Comparison of ENCODE assay signal across 2 cellular contexts in the genomic region with DNA sequence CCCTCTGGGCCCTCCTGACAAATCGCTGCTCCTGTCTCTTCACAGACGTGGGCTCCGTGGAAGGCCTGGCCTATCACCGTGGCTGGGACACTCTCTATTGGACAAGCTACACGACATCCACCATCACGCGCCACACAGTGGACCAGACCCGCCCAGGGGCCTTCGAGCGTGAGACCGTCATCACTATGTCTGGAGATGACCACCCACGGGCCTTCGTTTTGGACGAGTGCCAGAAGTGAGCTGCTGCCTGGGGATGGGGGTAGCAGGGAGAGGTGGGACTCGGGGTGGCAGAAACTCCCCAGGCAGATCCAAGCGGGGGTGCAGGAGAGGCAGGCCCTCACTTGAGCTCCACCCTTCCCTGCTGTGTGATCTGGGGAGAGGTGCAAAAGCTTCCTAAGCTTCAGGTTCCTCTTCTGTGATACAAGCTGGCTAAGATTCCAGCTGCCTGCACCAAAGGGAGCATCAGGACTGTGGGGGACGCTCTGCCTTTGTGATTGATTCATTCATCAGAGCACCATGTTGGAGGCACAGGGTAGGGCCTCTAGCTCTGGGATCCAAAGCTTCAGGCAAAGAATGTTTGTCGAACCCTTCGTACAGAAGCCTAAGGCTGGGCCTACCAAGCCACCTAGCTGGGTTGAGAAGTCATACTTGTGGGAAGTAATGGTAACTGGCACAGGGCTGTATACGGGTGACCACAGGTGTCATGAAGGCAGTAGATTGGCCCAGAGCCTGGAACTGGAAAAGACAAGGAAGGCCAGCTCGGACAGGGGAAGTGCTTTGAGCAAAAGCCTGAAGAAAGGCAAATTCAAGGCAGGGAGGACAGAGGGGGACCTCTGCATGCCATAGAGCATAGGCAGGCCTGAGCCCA.
TF ChIP-seq lines count a peak whose summit lies in the region.

No MANE protein-coding gene starts in this region.

TF ChIP-seq in HepG2, 621 proteins besides CTCF, POLR2A, EP300 and RAD21:
- TF ChIP-seq CHCHD3 (CRISPR knock-in tag; IDR thresholded peaks at IDR 0.05) = no peak
- TF ChIP-seq, protein P1, sequence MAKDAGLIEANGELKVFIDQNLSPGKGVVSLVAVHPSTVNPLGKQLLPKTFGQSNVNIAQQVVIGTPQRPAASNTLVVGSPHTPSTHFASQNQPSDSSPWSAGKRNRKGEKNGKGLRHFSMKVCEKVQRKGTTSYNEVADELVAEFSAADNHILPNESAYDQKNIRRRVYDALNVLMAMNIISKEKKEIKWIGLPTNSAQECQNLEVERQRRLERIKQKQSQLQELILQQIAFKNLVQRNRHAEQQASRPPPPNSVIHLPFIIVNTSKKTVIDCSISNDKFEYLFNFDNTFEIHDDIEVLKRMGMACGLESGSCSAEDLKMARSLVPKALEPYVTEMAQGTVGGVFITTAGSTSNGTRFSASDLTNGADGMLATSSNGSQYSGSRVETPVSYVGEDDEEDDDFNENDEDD (CRISPR knock-in tag; IDR thresholded peaks at IDR 0.05; ENCODE audit: borderline replicate concordance) = no peak
- TF ChIP-seq HMG20A (CRISPR knock-in tag; IDR thresholded peaks at IDR 0.05; ENCODE audit: borderline replicate concordance) = no peak
- TF ChIP-seq FOXK2 (IDR thresholded peaks at IDR 0.05) = no peak
- TF ChIP-seq AGO2 (optimal IDR thresholded peaks at IDR 0.05; ENCODE audit: low read depth, low read length) = peak; percentile 43
- TF ChIP-seq FLYWCH1 (CRISPR knock-in tag; IDR thresholded peaks at IDR 0.05) = no peak
- no peak for TF ChIP-seq MTF1 (CRISPR knock-in tag; IDR thresholded peaks at IDR 0.05)

TF ChIP-seq in K562, 482 proteins besides CTCF, POLR2A, EP300 and RAD21:
- peak; percentile 85 for TF ChIP-seq NFIC (IDR thresholded peaks at IDR 0.05)
- no peak for TF ChIP-seq HIVEP1 (CRISPR knock-in tag; IDR thresholded peaks at IDR 0.05)
TF ChIP-seq in K562: peak in this region for 1.
